Comparison of ENCODE assay signal across 15 cellular contexts in genomic region chr11:58561394-58562102, GRCh38. TPM values are rescaled to one million over a fixed set of nuclear protein-coding genes. Genes with fewer than 3 reads are reported as not detected.
DNase-seq lines count a peak whose midpoint lies in the region; ATAC-seq, FAIRE-seq and TF ChIP-seq lines count a peak whose summit lies in the region.
"Had no signal": no experiment of that assay in that cellular context is flagged by ENCODE, and none has a peak within 500 bp of the region (broad histone marks: within the 10 kb centered on the region; RNA-seq: fewer than 3 reads in every experiment).

No MANE protein-coding gene starts in this region.

- H3K27ac ChIP-seq in CD8-positive, alpha-beta memory T cell (ENCODE audit: low read depth, low read length) = no peak overlapping the region
- H3K27ac ChIP-seq: HL-60, right atrium auricular region, SK-N-MC had no signal

- POLR2A ChIA-PET in CD8-positive, alpha-beta memory T cell (lab: Charles Lee) = interaction anchor here (1.0 kb wide), 2 partner anchors 15 to 16 kb away, joined by 3 read pairs; partner anchors contain the start of gene LPXN

- H3K36me3 Mint-ChIP-seq in CD8-positive, alpha-beta memory T cell = peaks cover 7 to 67% (median 16%) of the 10 kb centered on the region in 3 donors
- H3K36me3 Mint-ChIP-seq in progenitor cell of endocrine pancreas (ENCODE audit: insufficient read depth) = peaks cover 6% of the 10 kb centered on the region

- H3K27me3 ChIP-seq in CD8-positive, alpha-beta memory T cell (ENCODE audit: insufficient read depth, low read length, poor library complexity, severe bottlenecking) = no peaks in the 10 kb centered on the region
- H3K27me3 ChIP-seq: right atrium auricular region had no signal

- H3K4me3 ChIP-seq in CD8-positive, alpha-beta memory T cell (ENCODE audit: low read length) = no peak overlapping the region
- H3K4me3 ChIP-seq: coronary artery, HAP-1, right atrium auricular region, SK-N-MC had no signal

- FAIRE-seq in RCC 7860 (lab: Jason Lieb, UNC) = peak; percentile 83

- no peaks in the 10 kb centered on the region for H3K27me3 Mint-ChIP-seq in CD8-positive, alpha-beta memory T cell
- H3K27me3 Mint-ChIP-seq in progenitor cell of endocrine pancreas = no peaks in the 10 kb centered on the region
- H3K27me3 Mint-ChIP-seq: stimulated activated memory B cell treated with anti-CD40 and anti-IgM and Interleukin-4, amounts not matched to agents 10 μg/mL and 1 μg/mL and 100 μg/mL, for 72 hours had no signal

- ATAC-seq in GM18909 (IDR thresholded peaks at IDR 0.05; ENCODE audit: poor library complexity, unreplicated experiment) = no peak
- ATAC-seq: stimulated activated memory B cell treated with anti-CD40 and anti-IgM and Interleukin-4, amounts not matched to agents 10 μg/mL and 1 μg/mL and 100 μg/mL, for 72 hours had no signal

- CTCF ChIA-PET in CD8-positive, alpha-beta memory T cell (lab: Charles Lee) = no interaction called here

- H3K4me1 ChIP-seq in CD8-positive, alpha-beta memory T cell (ENCODE audit: insufficient read depth, low read length) = peaks cover 44% of the 10 kb centered on the region
- H3K4me1 ChIP-seq: HAP-1, right atrium auricular region had no signal

- peak overlapping the region in 1 of 7 donors; percentile 10 for H3K4me3 Mint-ChIP-seq in CD8-positive, alpha-beta memory T cell
- peak overlapping the region; percentile 20 for H3K4me3 Mint-ChIP-seq in progenitor cell of endocrine pancreas (ENCODE audit: low read depth)
- H3K4me3 Mint-ChIP-seq: stimulated activated memory B cell treated with anti-CD40 and anti-IgM and Interleukin-4, amounts not matched to agents 10 μg/mL and 1 μg/mL and 100 μg/mL, for 72 hours had no signal

- H3K27ac Mint-ChIP-seq in CD8-positive, alpha-beta memory T cell = peak overlapping the region; percentile 32 to 83 (median 73)
- peak overlapping the region; percentile 91 for H3K27ac Mint-ChIP-seq in progenitor cell of endocrine pancreas

- TF ChIP-seq CTCF in progenitor cell of endocrine pancreas (IDR thresholded peaks at IDR 0.05; ENCODE audit: unreplicated experiment) = no peak

- no peaks in the 10 kb centered on the region for H3K9me3 Mint-ChIP-seq in CD8-positive, alpha-beta memory T cell
- peaks cover 3% of the 10 kb centered on the region for H3K9me3 Mint-ChIP-seq in progenitor cell of endocrine pancreas (ENCODE audit: low read depth)
- H3K9me3 Mint-ChIP-seq: stimulated activated memory B cell treated with anti-CD40 and anti-IgM and Interleukin-4, amounts not matched to agents 10 μg/mL and 1 μg/mL and 100 μg/mL, for 72 hours had no signal

- H3K9me3 ChIP-seq in CD8-positive, alpha-beta memory T cell (ENCODE audit: low read length) = no peaks in the 10 kb centered on the region
- H3K9me3 ChIP-seq: HAP-1, right atrium auricular region had no signal

- intact Hi-C loops in posterior cingulate gyrus (cut with DNase I) = no loop called here

- H3K4me1 Mint-ChIP-seq in CD8-positive, alpha-beta memory T cell = peaks cover 64 to 86% (median 84%) of the 10 kb centered on the region in 3 donors
- peaks cover 44% of the 10 kb centered on the region for H3K4me1 Mint-ChIP-seq in progenitor cell of endocrine pancreas (ENCODE audit: low read depth)

- peaks cover 14% of the 10 kb centered on the region for H3K36me3 ChIP-seq in CD8-positive, alpha-beta memory T cell (ENCODE audit: insufficient read depth, low read length)
- H3K36me3 ChIP-seq: HAP-1 had no signal

- DNase-seq in CD8-positive, alpha-beta memory T cell = no peak
- DNase-seq in RCC 7860 (ENCODE audit: low spot score) (peak; percentile 54), kidney glomerular epithelial cell (lab: John Stamatoyannopoulos, UW) (peak; percentile 46), progenitor cell of endocrine pancreas (ENCODE audit: low spot score, unreplicated experiment) (no peak), posterior cingulate gyrus (no peak)
- DNase-seq in stimulated activated CD4-positive, alpha-beta T cell treated with anti-CD3 and anti-CD28 coated beads, Interleukin-12 subunit alpha, Interleukin-12 subunit beta, amount 100 ng/mL, for 4 hours = no peak
- DNase-seq: stimulated activated CD4-positive, alpha-beta T cell treated with anti-CD3 and anti-CD28 coated beads, Interleukin-4, amount 100 ng/mL, for 24 hours had no signal

RNA-seq across cellular contexts. Expression of gene LPXN, which starts 14.1 kb away (rescaled TPM):
- 100 to 1,000 TPM; 168 to 175 TPM for total RNA-seq in CD8-positive, alpha-beta memory T cell
- polyA plus RNA-seq in CD8-positive, alpha-beta memory T cell = 264 TPM
- 6.5 and 6.6 TPM in 2 replicates for total RNA-seq in progenitor cell of endocrine pancreas

RNA-seq across cellular contexts. Expression of gene ZFP91, which starts 17.3 kb away (rescaled TPM):
- 10 to 100 TPM; 61.0 to 61.7 TPM for total RNA-seq in CD8-positive, alpha-beta memory T cell
- 6.9 TPM for polyA plus RNA-seq in CD8-positive, alpha-beta memory T cell
- total RNA-seq in progenitor cell of endocrine pancreas = 48.3 and 51.2 TPM in 2 replicates

RNA-seq across cellular contexts. Expression of gene OR5B21, which starts 53.6 kb away (rescaled TPM):
- total RNA-seq in CD8-positive, alpha-beta memory T cell = under 1 TPM; 0.42 to 0.55 TPM
- not detected for polyA plus RNA-seq in CD8-positive, alpha-beta memory T cell
- total RNA-seq in progenitor cell of endocrine pancreas = not detected in 2 replicates
- total RNA-seq: mononuclear cell, right atrium auricular region had no signal

Comparison
In these comparisons a context has a peak if more than half of its experiments do, and no peak if none do; other contexts are left out.
1. DNase-seq: peak in RCC 7860 (single experiment) and kidney glomerular epithelial cell (single experiment); none in CD8-positive, alpha-beta memory T cell (0 of 5), progenitor cell of endocrine pancreas (single experiment), stimulated activated CD4-positive, alpha-beta T cell treated with anti-CD3 and anti-CD28 coated beads, Interleukin-12 subunit alpha, Interleukin-12 subunit beta, amount 100 ng/mL, for 4 hours (single experiment) and posterior cingulate gyrus (0 of 10).
2. RNA of gene LPXN, which starts 14.1 kb away (total RNA-seq): 168 to 175 TPM in CD8-positive, alpha-beta memory T cell; 6.5 to 6.6 TPM in progenitor cell of endocrine pancreas; every median in the first group is over 10 times any median in the second.